9 cellular contexts compared by ENCODE assay signal in genomic region chr15:31372635-31373091, GRCh38. TPM values are rescaled to one million over a fixed set of nuclear protein-coding genes. Genes with fewer than 3 reads are reported as not detected.
A peak's percentile ranks its signal among the peaks of the same experiment; 100 is the strongest.
DNase-seq lines count a peak whose midpoint lies in the region; ATAC-seq and TF ChIP-seq lines count a peak whose summit lies in the region.
"Had no signal": no experiment of that assay in that cellular context is flagged by ENCODE, and none has a peak within 500 bp of the region (broad histone marks: within the 10 kb centered on the region; RNA-seq: fewer than 3 reads in every experiment).

No MANE protein-coding gene starts in this region.

- intact Hi-C loops in posterior vena cava (cut with DNase I), result no loop called here

- no peak for ATAC-seq in HG03442 (IDR thresholded peaks at IDR 0.05; ENCODE audit: unreplicated experiment)

- H3K36me3 ChIP-seq in effector memory CD4-positive, alpha-beta T cell (ENCODE audit: control insufficient read depth, insufficient read depth, low read length), result peaks cover 42% of the 10 kb centered on the region

- H3K36me3 Mint-ChIP-seq in glutamatergic neuron (ENCODE audit: unreplicated experiment), result no peaks in the 10 kb centered on the region

- peaks cover 58% of the 10 kb centered on the region for H3K4me1 Mint-ChIP-seq in glutamatergic neuron (ENCODE audit: low read depth, unreplicated experiment)

- no peaks in the 10 kb centered on the region for H3K27me3 ChIP-seq in effector memory CD4-positive, alpha-beta T cell (replicated peaks; ENCODE audit: control insufficient read depth, insufficient read depth, low read length, poor library complexity, severe bottlenecking)

- H3K27me3 Mint-ChIP-seq in glutamatergic neuron (ENCODE audit: unreplicated experiment), result peaks cover 29% of the 10 kb centered on the region

- peaks cover 42% of the 10 kb centered on the region for H3K9me3 Mint-ChIP-seq in glutamatergic neuron (ENCODE audit: unreplicated experiment)

- H3K27ac ChIP-seq in effector memory CD4-positive, alpha-beta T cell (ENCODE audit: insufficient read depth, low read length, poor library complexity, severe bottlenecking), result no peak overlapping the region

- H3K9me3 ChIP-seq in effector memory CD4-positive, alpha-beta T cell (ENCODE audit: control insufficient read depth, low read length), result no peaks in the 10 kb centered on the region

- TF ChIP-seq CTCF in glutamatergic neuron (IDR thresholded peaks at IDR 0.05; ENCODE audit: partially characterized antibody, unreplicated experiment), result no peak

- H3K4me3 ChIP-seq in effector memory CD4-positive, alpha-beta T cell (ENCODE audit: insufficient read depth, low read depth, low read length, poor library complexity, severe bottlenecking), result no peak overlapping the region

- peak; percentile 89 for DNase-seq in EL
- peak; percentile 84 for DNase-seq in SK-N-DZ (ENCODE audit: low spot score)
- DNase-seq in glutamatergic neuron, result peak; percentile 89
- DNase-seq in posterior vena cava (ENCODE audit: low spot score), result peak; percentile 93
- no peak for DNase-seq in effector memory CD4-positive, alpha-beta T cell
- no peak for DNase-seq in stimulated activated CD8-positive, alpha-beta memory T cell treated with anti-CD3 and anti-CD28 coated beads, Interleukin-4, amount 100 ng/mL, for 48 hours
- no peak for DNase-seq in stimulated activated CD4-positive, alpha-beta T cell treated with anti-CD3 and anti-CD28 coated beads, Interleukin-1b, Interleukin-23, amount 100 ng/mL, for 48 hours
- DNase-seq: NCI-H774 had no signal

- H3K4me3 Mint-ChIP-seq in glutamatergic neuron (ENCODE audit: unreplicated experiment), result peak overlapping the region; percentile 74

- H3K27ac Mint-ChIP-seq in glutamatergic neuron (ENCODE audit: unreplicated experiment), result peak overlapping the region; percentile 94

- H3K4me1 ChIP-seq in effector memory CD4-positive, alpha-beta T cell (ENCODE audit: control insufficient read depth, insufficient read depth, low read length, poor library complexity, severe bottlenecking), result peaks cover 36% of the 10 kb centered on the region

RNA-seq across cellular contexts. Expression of gene KLF13, which starts 46.0 kb away (rescaled TPM):
- polyA plus RNA-seq in SK-N-DZ (2014; cell fraction: cytosol; rRNA removed), result 65.3 and 76.1 TPM in 2 replicates
- 26.8 and 37.7 TPM in 2 replicates for polyA plus RNA-seq in SK-N-DZ (2014; cell fraction: nucleus; rRNA removed)
- 141 TPM for total RNA-seq in glutamatergic neuron (ENCODE audit: unreplicated experiment)
- total RNA-seq in posterior vena cava, result 10 to 100 TPM; 49.6 to 97.8 TPM

Comparison
In these comparisons a context has a peak if more than half of its experiments do, and no peak if none do; other contexts are left out.
1. DNase-seq: peak in EL (single experiment), SK-N-DZ (single experiment), glutamatergic neuron (single experiment) and posterior vena cava (single experiment); none in effector memory CD4-positive, alpha-beta T cell (0 of 3), stimulated activated CD8-positive, alpha-beta memory T cell treated with anti-CD3 and anti-CD28 coated beads, Interleukin-4, amount 100 ng/mL, for 48 hours (single experiment) and stimulated activated CD4-positive, alpha-beta T cell treated with anti-CD3 and anti-CD28 coated beads, Interleukin-1b, Interleukin-23, amount 100 ng/mL, for 48 hours (single experiment).